In genomic region chr5:138366556-138367382, GRCh38 we compare ENCODE assay signal across 1 cellular context.
TF ChIP-seq lines count a peak whose summit lies in the region.

No MANE protein-coding gene starts in this region.

TF ChIP-seq in GM23338, 12 proteins besides CTCF, POLR2A, EP300 and RAD21 (continued from another document):
- TF ChIP-seq ZNF462 (CRISPR knock-in tag; IDR thresholded peaks at IDR 0.05) = no peak
- TF ChIP-seq CREB1 (CRISPR knock-in tag; IDR thresholded peaks at IDR 0.05; ENCODE audit: low read depth) = no peak
- TF ChIP-seq EZH2 (IDR thresholded peaks at IDR 0.05; ENCODE audit: low read depth, unreplicated experiment) = no peak
- TF ChIP-seq POLR2AphosphoS5 (IDR thresholded peaks at IDR 0.05; ENCODE audit: low read depth) = no peak
- no peak for TF ChIP-seq EZH2phosphoT487 (IDR thresholded peaks at IDR 0.05; ENCODE audit: unreplicated experiment)
